ENCODE assay signal across 10 cellular contexts in the genomic region with DNA sequence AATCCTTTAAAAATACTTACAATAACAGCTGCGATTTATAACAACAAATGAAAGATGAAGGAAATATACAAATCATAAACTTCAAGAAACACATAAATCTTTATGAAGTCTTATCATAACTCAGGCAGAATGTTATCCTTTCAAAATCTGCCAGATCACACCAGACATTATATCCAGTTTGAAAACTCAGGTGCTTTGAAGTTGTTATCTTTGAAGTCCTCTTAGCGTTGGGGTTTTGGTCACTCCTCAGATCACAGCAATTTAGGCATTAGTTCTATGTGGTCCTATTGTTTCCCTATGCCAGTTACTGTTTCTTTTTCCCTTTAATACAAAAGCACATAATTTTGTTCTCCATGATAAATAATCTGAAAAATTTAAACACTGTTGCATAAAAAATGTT.
"Had no signal": no experiment of that assay in that cellular context is flagged by ENCODE, and none has a peak within 500 bp of the region (broad histone marks: within the 10 kb centered on the region; RNA-seq: fewer than 3 reads in every experiment).

No MANE protein-coding gene starts in this region.

- DNase-seq: GM23248, GOT3, H7, H9, HCEC 1CT, HFFc6 had no signal

- H3K9ac ChIP-seq: GM23248 had no signal

- ATAC-seq: GM23338 had no signal

- H2AFZ ChIP-seq: GM23248 had no signal

- H3K9me3 ChIP-seq: HAP-1 had no signal

- H3K27ac ChIP-seq: GM23248 had no signal

- H3K36me3 ChIP-seq: HAP-1 had no signal

- H3K4me3 ChIP-seq: GM23248, GM23338, HAP-1 had no signal

- H3K4me2 ChIP-seq: GM23338 had no signal

- FAIRE-seq: H1, H54 had no signal
